ENCODE assay signal across 8 cellular contexts in genomic region chr2:98445708-98446577, GRCh38. TPM values are rescaled to one million over a fixed set of nuclear protein-coding genes. Genes with fewer than 3 reads are reported as not detected.
DNase-seq lines count a peak whose midpoint lies in the region; ATAC-seq, FAIRE-seq and TF ChIP-seq lines count a peak whose summit lies in the region.

No MANE protein-coding gene starts in this region.

- peak overlapping the region; percentile 98 for H3K4me2 ChIP-seq in skeletal muscle satellite cell (ENCODE audit: low read length)

- H3K27me3 Mint-ChIP-seq in activated CD4-positive, alpha-beta memory T cell treated with anti-CD3 and anti-CD28 coated beads, Interleukin-2, amount 10 ng/mL, durations not matched to agents 7 days and 5 days: no peaks in the 10 kb centered on the region
- H3K27me3 Mint-ChIP-seq in glutamatergic neuron (ENCODE audit: unreplicated experiment): peaks cover 2% of the 10 kb centered on the region

- FAIRE-seq in H54 (lab: Jason Lieb, UNC): no peak

- ATAC-seq in HG03280 (IDR thresholded peaks at IDR 0.05; ENCODE audit: unreplicated experiment) (peak; percentile 10), HG03520 (IDR thresholded peaks at IDR 0.05; ENCODE audit: unreplicated experiment) (no peak)

- no peak for TF ChIP-seq CTCF in BJ (IDR thresholded peaks at IDR 0.05; ENCODE audit: insufficient read depth, low read depth, low read length)
- no peak for TF ChIP-seq CTCF in glutamatergic neuron (IDR thresholded peaks at IDR 0.05; ENCODE audit: partially characterized antibody, unreplicated experiment)

- peak overlapping the region; percentile 92 for H3K27ac Mint-ChIP-seq in activated CD4-positive, alpha-beta memory T cell treated with anti-CD3 and anti-CD28 coated beads, Interleukin-2, amount 10 ng/mL, durations not matched to agents 7 days and 5 days
- peak overlapping the region; percentile 84 for H3K27ac Mint-ChIP-seq in glutamatergic neuron (ENCODE audit: unreplicated experiment)

- peak overlapping the region; percentile 88 for H3K4me3 Mint-ChIP-seq in activated CD4-positive, alpha-beta memory T cell treated with anti-CD3 and anti-CD28 coated beads, Interleukin-2, amount 10 ng/mL, durations not matched to agents 7 days and 5 days
- peak overlapping the region; percentile 94 for H3K4me3 Mint-ChIP-seq in glutamatergic neuron (ENCODE audit: unreplicated experiment)

- H3K4me3 ChIP-seq in BJ (ENCODE audit: low read depth, low read length) (peak overlapping the region; percentile 74), skeletal muscle satellite cell (ENCODE audit: low read length) (peak overlapping the region; percentile 97)

- CTCF ChIA-PET in BJ (lab: Yijun Ruan, JAX): interaction anchor here (1.7 kb wide), 1 partner anchor 11 kb away, joined by 9 read pairs; no protein-coding TSS in a partner anchor
- CTCF ChIA-PET in activated CD4-positive, alpha-beta memory T cell treated with anti-CD3 and anti-CD28 coated beads, Interleukin-2, amount 10 ng/mL, durations not matched to agents 7 days and 5 days (lab: Charles Lee): interaction anchor here (0.8 to 5.6 kb wide), 15 partner anchors 12 to 163 kb away, joined by 3 to 36 read pairs (median 6); partner anchors contain the start of genes COA5 and UNC50

- H3K9ac ChIP-seq in skeletal muscle satellite cell (ENCODE audit: low read depth, low read length): peak overlapping the region; percentile 82

- no peaks in the 10 kb centered on the region for H3K9me3 Mint-ChIP-seq in activated CD4-positive, alpha-beta memory T cell treated with anti-CD3 and anti-CD28 coated beads, Interleukin-2, amount 10 ng/mL, durations not matched to agents 7 days and 5 days
- no peaks in the 10 kb centered on the region for H3K9me3 Mint-ChIP-seq in glutamatergic neuron (ENCODE audit: unreplicated experiment)

- DNase-seq in BJ (ENCODE audit: low read depth) (no peak), glutamatergic neuron (no peak), islet precursor cell (no peak), H54 (ENCODE audit: insufficient read length, low spot score) (no peak)
- DNase-seq in activated CD4-positive, alpha-beta memory T cell treated with anti-CD3 and anti-CD28 coated beads, Interleukin-2, amount 10 ng/mL, durations not matched to agents 7 days and 5 days: peak; percentile 52

- H3K36me3 ChIP-seq in BJ (ENCODE audit: control insufficient read depth, insufficient read depth, low read length) (no peaks in the 10 kb centered on the region), skeletal muscle satellite cell (ENCODE audit: insufficient read depth, low read length) (no peaks in the 10 kb centered on the region)

- peaks cover 22% of the 10 kb centered on the region for H3K36me3 Mint-ChIP-seq in activated CD4-positive, alpha-beta memory T cell treated with anti-CD3 and anti-CD28 coated beads, Interleukin-2, amount 10 ng/mL, durations not matched to agents 7 days and 5 days (ENCODE audit: low read depth)
- H3K36me3 Mint-ChIP-seq in glutamatergic neuron (ENCODE audit: unreplicated experiment): no peaks in the 10 kb centered on the region

- POLR2A ChIA-PET in BJ (lab: Charles Lee): no interaction called here
- POLR2A ChIA-PET in activated CD4-positive, alpha-beta memory T cell treated with anti-CD3 and anti-CD28 coated beads, Interleukin-2, amount 10 ng/mL, durations not matched to agents 7 days and 5 days (lab: Charles Lee): interaction anchor here (0.6 to 16.1 kb wide), 9 partner anchors 17 to 311 kb away, joined by 3 to 471 read pairs (median 8); no protein-coding TSS in a partner anchor

- H3K9me3 ChIP-seq in skeletal muscle satellite cell (replicated peaks; ENCODE audit: low read length): no peaks in the 10 kb centered on the region

- H3K4me1 Mint-ChIP-seq in activated CD4-positive, alpha-beta memory T cell treated with anti-CD3 and anti-CD28 coated beads, Interleukin-2, amount 10 ng/mL, durations not matched to agents 7 days and 5 days: peaks cover 54% of the 10 kb centered on the region
- peaks cover 19% of the 10 kb centered on the region for H3K4me1 Mint-ChIP-seq in glutamatergic neuron (ENCODE audit: low read depth, unreplicated experiment)

- no peaks in the 10 kb centered on the region for H3K27me3 ChIP-seq in BJ (ENCODE audit: control insufficient read depth, insufficient read depth, low read length)
- H3K27me3 ChIP-seq in skeletal muscle satellite cell (ENCODE audit: control insufficient read depth, insufficient read depth, low read length): no peaks in the 10 kb centered on the region

- TF ChIP-seq POLR2A in H54 (IDR thresholded peaks at IDR 0.05; ENCODE audit: low read depth, low read length): no peak

- peaks cover 14% of the 10 kb centered on the region for H3K4me1 ChIP-seq in skeletal muscle satellite cell (ENCODE audit: control insufficient read depth, insufficient read depth, low read length)

RNA-seq across cellular contexts. Expression of gene INPP4A, which starts 1.3 kb away (rescaled TPM):
- polyA plus RNA-seq in BJ (2011; rRNA removed): 13.7 and 21.0 TPM in 2 replicates
- 31.9 and 45.4 TPM in 2 replicates for polyA minus RNA-seq in BJ (2011; rRNA and poly(A)+ RNA removed)
- 100 to 1,000 TPM; 123 to 127 TPM for total RNA-seq in activated CD4-positive, alpha-beta memory T cell treated with anti-CD3 and anti-CD28 coated beads, Interleukin-2, amount 10 ng/mL, durations not matched to agents 7 days and 5 days
- total RNA-seq in glutamatergic neuron (ENCODE audit: unreplicated experiment): 54.5 TPM
- 13.8 and 17.7 TPM in 2 replicates for total RNA-seq in skeletal muscle satellite cell (2012; rRNA removed)
